In genomic region chr4:13409324-13409723, GRCh38 we compare ENCODE assay signal across 6 cellular contexts.
"Had no signal": no experiment of that assay in that cellular context is flagged by ENCODE, and none has a peak within 500 bp of the region (broad histone marks: within the 10 kb centered on the region; RNA-seq: fewer than 3 reads in every experiment).

No MANE protein-coding gene starts in this region.

- DNase-seq: GDM1, GF-D8 had no signal

- FAIRE-seq: GM12891, GM12892, GM18507 had no signal

- H3K4me3 ChIP-seq: GM12878 had no signal

- ATAC-seq: GM12878 had no signal
